In the genomic region with DNA sequence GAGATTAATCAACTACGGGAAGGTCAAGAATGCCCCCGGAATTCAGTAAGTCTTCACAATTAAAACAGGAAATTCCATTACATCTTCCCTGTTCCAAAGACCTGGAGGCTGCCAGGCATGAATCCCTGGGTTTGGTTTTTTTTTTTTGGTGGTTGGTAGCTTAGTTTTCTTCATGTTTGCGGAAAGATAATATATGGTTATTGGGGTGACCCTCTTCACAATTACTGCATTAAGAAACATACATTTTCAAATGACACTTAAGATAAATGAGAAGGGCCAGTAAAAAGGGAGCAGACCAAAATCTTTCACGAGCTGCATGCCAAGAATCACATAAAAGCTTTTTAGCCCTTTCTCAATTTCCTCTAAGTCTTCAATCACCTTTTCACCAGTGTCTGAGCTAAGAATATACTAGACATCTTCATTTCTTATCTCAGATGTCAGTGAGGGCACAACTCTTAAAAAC, we compare ENCODE assay signal across 17 cellular contexts.
A peak's percentile ranks its signal among the peaks of the same experiment; 100 is the strongest.
DNase-seq lines count a peak whose midpoint lies in the region; ATAC-seq and TF ChIP-seq lines count a peak whose summit lies in the region.
"Had no signal": no experiment of that assay in that cellular context is flagged by ENCODE, and none has a peak within 500 bp of the region (broad histone marks: within the 10 kb centered on the region; RNA-seq: fewer than 3 reads in every experiment).

No MANE protein-coding gene starts in this region.

- H3K9ac ChIP-seq in GM23248 = peak overlapping the region; percentile 48
- H3K9ac ChIP-seq: BLaER1 had no signal

- H4K20me1 ChIP-seq in GM23248 (ENCODE audit: insufficient read depth) = no peaks in the 10 kb centered on the region
- H4K20me1 ChIP-seq: BLaER1 had no signal

- TF ChIP-seq POLR2A in gastroesophageal sphincter (IDR thresholded peaks at IDR 0.05) (no peak), gastrocnemius medialis (IDR thresholded peaks at IDR 0.05) (no peak), body of pancreas (IDR thresholded peaks at IDR 0.05) (no peak)

- no peaks in the 10 kb centered on the region for H3K9me3 Mint-ChIP-seq in WTC11
- H3K9me3 Mint-ChIP-seq: brain had no signal

- H3K4me1 Mint-ChIP-seq in WTC11 = peaks cover 42% of the 10 kb centered on the region

- CTCF ChIA-PET in WTC11 (lab: Charles Lee) = interaction anchor here (0.7 to 1.7 kb wide), 3 partner anchors 10 to 198 kb away, joined by 3 to 8 read pairs (median 3); no protein-coding TSS in a partner anchor

- TF ChIP-seq CTCF in WTC11 (IDR thresholded peaks at IDR 0.05) = no peak
- TF ChIP-seq CTCF in gastroesophageal sphincter (IDR thresholded peaks at IDR 0.05) = no peak
- TF ChIP-seq CTCF in gastrocnemius medialis (IDR thresholded peaks at IDR 0.05 in 4 of 5, conservative IDR thresholded peaks at IDR 0.05 in 1 of 5) = no peak
- no peak for TF ChIP-seq CTCF in body of pancreas (IDR thresholded peaks at IDR 0.05)

- no peaks in the 10 kb centered on the region for H3K27me3 Mint-ChIP-seq in WTC11 (ENCODE audit: low read depth)
- H3K27me3 Mint-ChIP-seq: brain had no signal

- H3K4me2 ChIP-seq in GM23248 (ENCODE audit: unreplicated experiment) = peak overlapping the region; percentile 74
- H3K4me2 ChIP-seq: BLaER1 had no signal

- WGBS in GM23248 (ENCODE audit: low coverage in 1 of 2, low lambda C conversion rate in 2 of 2, missing lambda C conversion rate in 2 of 2), 2 experiments = 8 to 14% methylated on average over 4 of the region's 4 CpGs
- 19 to 29% methylated on average over 4 of the region's 4 CpGs for WGBS in gastroesophageal sphincter (ENCODE audit: low coverage in 1 of 2), 2 donors
- 80 to 83% methylated on average over 4 of the region's 4 CpGs for WGBS in body of pancreas, 2 donors

- TF ChIP-seq EP300 in gastroesophageal sphincter (IDR thresholded peaks at IDR 0.05) = no peak

- peak overlapping the region; percentile 76 for H3K27ac Mint-ChIP-seq in WTC11

- no peak for ATAC-seq in WTC11
- ATAC-seq in gastroesophageal sphincter = no peak
- ATAC-seq in gastrocnemius medialis = peak in 1 of 2 donors; percentile 27
- no peak for ATAC-seq in body of pancreas
- ATAC-seq in HG03469 (IDR thresholded peaks at IDR 0.05; ENCODE audit: unreplicated experiment) = no peak
- no peak for ATAC-seq in GM19035 (IDR thresholded peaks at IDR 0.05; ENCODE audit: unreplicated experiment)
- ATAC-seq: sciatic nerve had no signal

- H3K4me3 ChIP-seq in GM23248 (no peak overlapping the region), gastroesophageal sphincter (no peak overlapping the region), gastrocnemius medialis (no peak overlapping the region), body of pancreas (no peak overlapping the region)
- H3K4me3 ChIP-seq: BLaER1, SJCRH30, thoracic aorta had no signal

- H2AFZ ChIP-seq in GM23248 = no peak overlapping the region

- no peak overlapping the region for H3K4me3 Mint-ChIP-seq in WTC11
- H3K4me3 Mint-ChIP-seq: brain had no signal

- intact Hi-C loops in gastrocnemius medialis (cut with DNase I; ENCODE audit: low total_unique reads) = no loop called here
- intact Hi-C loops in body of pancreas (cut with DNase I) = no loop called here

- no peaks in the 10 kb centered on the region for H3K27me3 ChIP-seq in GM23248 (replicated peaks; ENCODE audit: insufficient read depth)
- H3K27me3 ChIP-seq in gastroesophageal sphincter = no peaks in the 10 kb centered on the region
- no peaks in the 10 kb centered on the region for H3K27me3 ChIP-seq in gastrocnemius medialis
- H3K27me3 ChIP-seq in body of pancreas = no peaks in the 10 kb centered on the region
- H3K27me3 ChIP-seq: BLaER1, SJCRH30 had no signal

- H3K9me3 ChIP-seq in GM23248 (ENCODE audit: low read depth) (no peaks in the 10 kb centered on the region), gastroesophageal sphincter (no peaks in the 10 kb centered on the region), gastrocnemius medialis (no peaks in the 10 kb centered on the region), body of pancreas (no peaks in the 10 kb centered on the region)
- H3K9me3 ChIP-seq: BLaER1, SJCRH30, thoracic aorta had no signal

- POLR2A ChIA-PET in WTC11 (lab: Charles Lee) = interaction anchor here (0.6 kb wide), 1 partner anchor 12 kb away, joined by 6 read pairs; no protein-coding TSS in a partner anchor

- H3K36me3 ChIP-seq in GM23248 (ENCODE audit: low read depth) = no peaks in the 10 kb centered on the region
- no peaks in the 10 kb centered on the region for H3K36me3 ChIP-seq in gastroesophageal sphincter
- no peaks in the 10 kb centered on the region for H3K36me3 ChIP-seq in gastrocnemius medialis
- H3K36me3 ChIP-seq in body of pancreas (replicated peaks in 1 of 2; ENCODE audit: insufficient read depth in 1 of 2, low read depth in 2 of 2) = no peaks in the 10 kb centered on the region
- H3K36me3 ChIP-seq: BLaER1, SJCRH30, thoracic aorta had no signal

- H3K79me2 ChIP-seq in GM23248 (ENCODE audit: insufficient read depth) = peaks cover 92% of the 10 kb centered on the region

- peaks cover 20% of the 10 kb centered on the region for H3F3A ChIP-seq in GM23248 (ENCODE audit: insufficient read depth)

- in situ Hi-C loops in GM23248 (cut with MboI) (no loop called here), gastrocnemius medialis (cut with MboI; ENCODE audit: low sequenced_read_pairs in 4 of 4) (no loop called here)

- DNase-seq in GM23248 (peak; percentile 48), WTC11 (ENCODE audit: low spot score) (no peak), gastrocnemius medialis (no peak), body of pancreas (no peak)
- DNase-seq: activated CD8-positive, alpha-beta memory T cell treated with anti-CD3 and anti-CD28 coated beads, Interleukin-2, amount 50 U/mL, for 48 hours; NCI-H187 treated with DMSO at 0.1 percent for 48 hours; NCI-H510A; SJCRH30; stimulated activated CD4-positive, alpha-beta T cell treated with anti-CD3 and anti-CD28 coated beads, Interleukin-2, amount 100 ng/mL, for 48 hours; T1000 had no signal

- H3K9me2 ChIP-seq in GM23248 (ENCODE audit: insufficient read depth) = no peaks in the 10 kb centered on the region

- peaks cover 3% of the 10 kb centered on the region; the same call in 1 of the 2 replicates for H3K36me3 Mint-ChIP-seq in WTC11

- H3K4me1 ChIP-seq in GM23248 (ENCODE audit: insufficient read depth) (peaks cover 48% of the 10 kb centered on the region), gastroesophageal sphincter (peaks cover 11 to 93% (median 19%) of the 10 kb centered on the region in 3 donors), gastrocnemius medialis (peaks cover 66 to 69% of the 10 kb centered on the region in 2 donors), body of pancreas (peaks cover 9% of the 10 kb centered on the region)
- H3K4me1 ChIP-seq: BLaER1, SJCRH30 had no signal

- H3K27ac ChIP-seq in GM23248 = peak overlapping the region; percentile 46
- peak overlapping the region in 3 of 4 donors; percentile 54 to 58 (median 57) for H3K27ac ChIP-seq in gastroesophageal sphincter
- peak overlapping the region; percentile 54 to 70 (median 58) for H3K27ac ChIP-seq in gastrocnemius medialis
- H3K27ac ChIP-seq in body of pancreas = no peak overlapping the region
- H3K27ac ChIP-seq: BLaER1, SJCRH30 had no signal

TF ChIP-seq in WTC11, 78 proteins besides CTCF, POLR2A, EP300 and RAD21 (continues in another document):
- TF ChIP-seq, protein P1, sequence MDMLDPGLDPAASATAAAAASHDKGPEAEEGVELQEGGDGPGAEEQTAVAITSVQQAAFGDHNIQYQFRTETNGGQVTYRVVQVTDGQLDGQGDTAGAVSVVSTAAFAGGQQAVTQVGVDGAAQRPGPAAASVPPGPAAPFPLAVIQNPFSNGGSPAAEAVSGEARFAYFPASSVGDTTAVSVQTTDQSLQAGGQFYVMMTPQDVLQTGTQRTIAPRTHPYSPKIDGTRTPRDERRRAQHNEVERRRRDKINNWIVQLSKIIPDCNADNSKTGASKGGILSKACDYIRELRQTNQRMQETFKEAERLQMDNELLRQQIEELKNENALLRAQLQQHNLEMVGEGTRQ (CRISPR knock-in tag; IDR thresholded peaks at IDR 0.05) = no peak
- TF ChIP-seq PRRX2 (CRISPR knock-in tag; IDR thresholded peaks at IDR 0.05) = no peak
- TF ChIP-seq, protein P2, sequence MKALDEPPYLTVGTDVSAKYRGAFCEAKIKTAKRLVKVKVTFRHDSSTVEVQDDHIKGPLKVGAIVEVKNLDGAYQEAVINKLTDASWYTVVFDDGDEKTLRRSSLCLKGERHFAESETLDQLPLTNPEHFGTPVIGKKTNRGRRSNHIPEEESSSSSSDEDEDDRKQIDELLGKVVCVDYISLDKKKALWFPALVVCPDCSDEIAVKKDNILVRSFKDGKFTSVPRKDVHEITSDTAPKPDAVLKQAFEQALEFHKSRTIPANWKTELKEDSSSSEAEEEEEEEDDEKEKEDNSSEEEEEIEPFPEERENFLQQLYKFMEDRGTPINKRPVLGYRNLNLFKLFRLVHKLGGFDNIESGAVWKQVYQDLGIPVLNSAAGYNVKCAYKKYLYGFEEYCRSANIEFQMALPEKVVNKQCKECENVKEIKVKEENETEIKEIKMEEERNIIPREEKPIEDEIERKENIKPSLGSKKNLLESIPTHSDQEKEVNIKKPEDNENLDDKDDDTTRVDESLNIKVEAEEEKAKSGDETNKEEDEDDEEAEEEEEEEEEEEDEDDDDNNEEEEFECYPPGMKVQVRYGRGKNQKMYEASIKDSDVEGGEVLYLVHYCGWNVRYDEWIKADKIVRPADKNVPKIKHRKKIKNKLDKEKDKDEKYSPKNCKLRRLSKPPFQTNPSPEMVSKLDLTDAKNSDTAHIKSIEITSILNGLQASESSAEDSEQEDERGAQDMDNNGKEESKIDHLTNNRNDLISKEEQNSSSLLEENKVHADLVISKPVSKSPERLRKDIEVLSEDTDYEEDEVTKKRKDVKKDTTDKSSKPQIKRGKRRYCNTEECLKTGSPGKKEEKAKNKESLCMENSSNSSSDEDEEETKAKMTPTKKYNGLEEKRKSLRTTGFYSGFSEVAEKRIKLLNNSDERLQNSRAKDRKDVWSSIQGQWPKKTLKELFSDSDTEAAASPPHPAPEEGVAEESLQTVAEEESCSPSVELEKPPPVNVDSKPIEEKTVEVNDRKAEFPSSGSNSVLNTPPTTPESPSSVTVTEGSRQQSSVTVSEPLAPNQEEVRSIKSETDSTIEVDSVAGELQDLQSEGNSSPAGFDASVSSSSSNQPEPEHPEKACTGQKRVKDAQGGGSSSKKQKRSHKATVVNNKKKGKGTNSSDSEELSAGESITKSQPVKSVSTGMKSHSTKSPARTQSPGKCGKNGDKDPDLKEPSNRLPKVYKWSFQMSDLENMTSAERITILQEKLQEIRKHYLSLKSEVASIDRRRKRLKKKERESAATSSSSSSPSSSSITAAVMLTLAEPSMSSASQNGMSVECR (CRISPR knock-in tag; IDR thresholded peaks at IDR 0.05; ENCODE audit: borderline replicate concordance) = no peak

Comparison
In these comparisons a context has a peak if more than half of its experiments do, and no peak if none do; other contexts are left out.
1. H3K27ac ChIP-seq: peak in GM23248 (single experiment), gastroesophageal sphincter (3 of 4) and gastrocnemius medialis (4 of 4); none in body of pancreas (0 of 4).